1 cellular context compared by ENCODE assay signal in the genomic region with DNA sequence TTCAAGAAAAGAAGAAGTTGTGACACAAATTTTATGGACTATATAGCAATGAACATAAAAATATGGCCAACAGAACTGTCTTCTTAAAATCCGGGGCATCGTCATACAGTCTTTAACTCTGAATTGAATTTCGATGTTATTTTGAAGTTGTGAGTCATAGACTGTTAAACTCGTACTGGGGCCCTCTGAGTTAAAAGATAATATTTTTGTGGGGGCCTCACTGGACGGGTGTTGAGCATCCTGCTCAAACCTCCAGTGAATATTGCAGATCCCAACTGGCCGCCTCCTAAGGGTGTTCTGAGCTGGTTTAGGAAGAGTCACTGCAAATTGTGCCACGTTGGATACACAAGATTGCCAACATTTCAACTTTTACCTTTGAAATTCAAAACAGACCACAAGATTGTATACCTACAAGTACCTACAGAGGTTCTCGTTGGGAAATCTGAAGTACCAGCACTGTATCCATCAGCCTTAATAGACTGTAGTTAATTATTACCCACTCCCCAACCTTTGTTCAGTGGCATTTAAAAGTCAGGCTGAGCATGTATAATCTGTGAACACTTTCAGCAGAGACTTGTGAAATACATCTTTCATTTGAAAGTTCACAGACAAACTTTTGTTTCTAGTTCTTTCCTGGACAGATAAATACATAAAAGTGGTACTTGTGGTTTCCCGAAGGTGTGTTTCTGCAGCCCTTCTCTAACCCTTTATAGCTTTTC.
TF ChIP-seq lines count a peak whose summit lies in the region.

No MANE protein-coding gene starts in this region.

TF ChIP-seq in HepG2, 621 proteins besides CTCF, POLR2A, EP300 and RAD21 (continued from another document and continues in another):
- TF ChIP-seq TFE3 (CRISPR knock-in tag; IDR thresholded peaks at IDR 0.05), result 0 out of 2 replicates have a peak, but pooled peaks have one; percentile 45
- TF ChIP-seq TEAD2 (CRISPR knock-in tag; IDR thresholded peaks at IDR 0.05), result no peak
- no peak for TF ChIP-seq ZNF326 (CRISPR knock-in tag; IDR thresholded peaks at IDR 0.05; ENCODE audit: borderline replicate concordance)
- TF ChIP-seq NFIC (IDR thresholded peaks at IDR 0.05; ENCODE audit: low read length), result peak; percentile 85
- no peak for TF ChIP-seq KMT2A (CRISPR knock-in tag; IDR thresholded peaks at IDR 0.05)
- no peak for TF ChIP-seq IRF2 (CRISPR knock-in tag; IDR thresholded peaks at IDR 0.05)
- no peak for TF ChIP-seq KLF15 (CRISPR knock-in tag; IDR thresholded peaks at IDR 0.05; ENCODE audit: borderline replicate concordance)
- no peak for TF ChIP-seq ZNF781 (CRISPR knock-in tag; IDR thresholded peaks at IDR 0.05; ENCODE audit: borderline replicate concordance, not compliant biosample characterization)
- TF ChIP-seq KAT8 (CRISPR knock-in tag; IDR thresholded peaks at IDR 0.05), result peak; percentile 72
- peak; percentile 34; the same call in 1 of the 2 replicates for TF ChIP-seq POLR2AphosphoS5 (IDR thresholded peaks at IDR 0.05; ENCODE audit: low read depth, low read length)
- TF ChIP-seq HNF1A (IDR thresholded peaks at IDR 0.05; ENCODE audit: low read depth), result peak; percentile 98
- TF ChIP-seq HNF1A (CRISPR knock-in tag; IDR thresholded peaks at IDR 0.05; ENCODE audit: borderline replicate concordance), result peak; percentile 98
- TF ChIP-seq ZNF567 (CRISPR knock-in tag; IDR thresholded peaks at IDR 0.05; ENCODE audit: borderline replicate concordance), result no peak
- TF ChIP-seq, protein P1, sequence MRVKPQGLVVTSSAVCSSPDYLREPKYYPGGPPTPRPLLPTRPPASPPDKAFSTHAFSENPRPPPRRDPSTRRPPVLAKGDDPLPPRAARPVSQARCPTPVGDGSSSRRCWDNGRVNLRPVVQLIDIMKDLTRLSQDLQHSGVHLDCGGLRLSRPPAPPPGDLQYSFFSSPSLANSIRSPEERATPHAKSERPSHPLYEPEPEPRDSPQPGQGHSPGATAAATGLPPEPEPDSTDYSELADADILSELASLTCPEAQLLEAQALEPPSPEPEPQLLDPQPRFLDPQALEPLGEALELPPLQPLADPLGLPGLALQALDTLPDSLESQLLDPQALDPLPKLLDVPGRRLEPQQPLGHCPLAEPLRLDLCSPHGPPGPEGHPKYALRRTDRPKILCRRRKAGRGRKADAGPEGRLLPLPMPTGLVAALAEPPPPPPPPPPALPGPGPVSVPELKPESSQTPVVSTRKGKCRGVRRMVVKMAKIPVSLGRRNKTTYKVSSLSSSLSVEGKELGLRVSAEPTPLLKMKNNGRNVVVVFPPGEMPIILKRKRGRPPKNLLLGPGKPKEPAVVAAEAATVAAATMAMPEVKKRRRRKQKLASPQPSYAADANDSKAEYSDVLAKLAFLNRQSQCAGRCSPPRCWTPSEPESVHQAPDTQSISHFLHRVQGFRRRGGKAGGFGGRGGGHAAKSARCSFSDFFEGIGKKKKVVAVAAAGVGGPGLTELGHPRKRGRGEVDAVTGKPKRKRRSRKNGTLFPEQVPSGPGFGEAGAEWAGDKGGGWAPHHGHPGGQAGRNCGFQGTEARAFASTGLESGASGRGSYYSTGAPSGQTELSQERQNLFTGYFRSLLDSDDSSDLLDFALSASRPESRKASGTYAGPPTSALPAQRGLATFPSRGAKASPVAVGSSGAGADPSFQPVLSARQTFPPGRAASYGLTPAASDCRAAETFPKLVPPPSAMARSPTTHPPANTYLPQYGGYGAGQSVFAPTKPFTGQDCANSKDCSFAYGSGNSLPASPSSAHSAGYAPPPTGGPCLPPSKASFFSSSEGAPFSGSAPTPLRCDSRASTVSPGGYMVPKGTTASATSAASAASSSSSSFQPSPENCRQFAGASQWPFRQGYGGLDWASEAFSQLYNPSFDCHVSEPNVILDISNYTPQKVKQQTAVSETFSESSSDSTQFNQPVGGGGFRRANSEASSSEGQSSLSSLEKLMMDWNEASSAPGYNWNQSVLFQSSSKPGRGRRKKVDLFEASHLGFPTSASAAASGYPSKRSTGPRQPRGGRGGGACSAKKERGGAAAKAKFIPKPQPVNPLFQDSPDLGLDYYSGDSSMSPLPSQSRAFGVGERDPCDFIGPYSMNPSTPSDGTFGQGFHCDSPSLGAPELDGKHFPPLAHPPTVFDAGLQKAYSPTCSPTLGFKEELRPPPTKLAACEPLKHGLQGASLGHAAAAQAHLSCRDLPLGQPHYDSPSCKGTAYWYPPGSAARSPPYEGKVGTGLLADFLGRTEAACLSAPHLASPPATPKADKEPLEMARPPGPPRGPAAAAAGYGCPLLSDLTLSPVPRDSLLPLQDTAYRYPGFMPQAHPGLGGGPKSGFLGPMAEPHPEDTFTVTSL (CRISPR knock-in tag; IDR thresholded peaks at IDR 0.05; ENCODE audit: borderline replicate concordance), result peak; percentile 55
- TF ChIP-seq CEBPG (CRISPR knock-in tag; IDR thresholded peaks at IDR 0.05), result peak; percentile 81
- TF ChIP-seq, protein P2, sequence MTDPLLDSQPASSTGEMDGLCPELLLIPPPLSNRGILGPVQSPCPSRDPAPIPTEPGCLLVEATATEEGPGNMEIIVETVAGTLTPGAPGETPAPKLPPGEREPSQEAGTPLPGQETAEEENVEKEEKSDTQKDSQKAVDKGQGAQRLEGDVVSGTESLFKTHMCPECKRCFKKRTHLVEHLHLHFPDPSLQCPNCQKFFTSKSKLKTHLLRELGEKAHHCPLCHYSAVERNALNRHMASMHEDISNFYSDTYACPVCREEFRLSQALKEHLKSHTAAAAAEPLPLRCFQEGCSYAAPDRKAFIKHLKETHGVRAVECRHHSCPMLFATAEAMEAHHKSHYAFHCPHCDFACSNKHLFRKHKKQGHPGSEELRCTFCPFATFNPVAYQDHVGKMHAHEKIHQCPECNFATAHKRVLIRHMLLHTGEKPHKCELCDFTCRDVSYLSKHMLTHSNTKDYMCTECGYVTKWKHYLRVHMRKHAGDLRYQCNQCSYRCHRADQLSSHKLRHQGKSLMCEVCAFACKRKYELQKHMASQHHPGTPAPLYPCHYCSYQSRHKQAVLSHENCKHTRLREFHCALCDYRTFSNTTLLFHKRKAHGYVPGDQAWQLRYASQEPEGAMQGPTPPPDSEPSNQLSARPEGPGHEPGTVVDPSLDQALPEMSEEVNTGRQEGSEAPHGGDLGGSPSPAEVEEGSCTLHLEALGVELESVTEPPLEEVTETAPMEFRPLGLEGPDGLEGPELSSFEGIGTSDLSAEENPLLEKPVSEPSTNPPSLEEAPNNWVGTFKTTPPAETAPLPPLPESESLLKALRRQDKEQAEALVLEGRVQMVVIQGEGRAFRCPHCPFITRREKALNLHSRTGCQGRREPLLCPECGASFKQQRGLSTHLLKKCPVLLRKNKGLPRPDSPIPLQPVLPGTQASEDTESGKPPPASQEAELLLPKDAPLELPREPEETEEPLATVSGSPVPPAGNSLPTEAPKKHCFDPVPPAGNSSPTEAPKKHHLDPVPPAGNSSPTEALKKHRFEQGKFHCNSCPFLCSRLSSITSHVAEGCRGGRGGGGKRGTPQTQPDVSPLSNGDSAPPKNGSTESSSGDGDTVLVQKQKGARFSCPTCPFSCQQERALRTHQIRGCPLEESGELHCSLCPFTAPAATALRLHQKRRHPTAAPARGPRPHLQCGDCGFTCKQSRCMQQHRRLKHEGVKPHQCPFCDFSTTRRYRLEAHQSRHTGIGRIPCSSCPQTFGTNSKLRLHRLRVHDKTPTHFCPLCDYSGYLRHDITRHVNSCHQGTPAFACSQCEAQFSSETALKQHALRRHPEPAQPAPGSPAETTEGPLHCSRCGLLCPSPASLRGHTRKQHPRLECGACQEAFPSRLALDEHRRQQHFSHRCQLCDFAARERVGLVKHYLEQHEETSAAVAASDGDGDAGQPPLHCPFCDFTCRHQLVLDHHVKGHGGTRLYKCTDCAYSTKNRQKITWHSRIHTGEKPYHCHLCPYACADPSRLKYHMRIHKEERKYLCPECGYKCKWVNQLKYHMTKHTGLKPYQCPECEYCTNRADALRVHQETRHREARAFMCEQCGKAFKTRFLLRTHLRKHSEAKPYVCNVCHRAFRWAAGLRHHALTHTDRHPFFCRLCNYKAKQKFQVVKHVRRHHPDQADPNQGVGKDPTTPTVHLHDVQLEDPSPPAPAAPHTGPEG (CRISPR knock-in tag; IDR thresholded peaks at IDR 0.05), result no peak
- no peak for TF ChIP-seq IRX3 (CRISPR knock-in tag; IDR thresholded peaks at IDR 0.05; ENCODE audit: borderline replicate concordance, low read depth)
- TF ChIP-seq ZHX1 (CRISPR knock-in tag; IDR thresholded peaks at IDR 0.05; ENCODE audit: low read depth), result peak; percentile 43; the same call in 1 of the 2 replicates
- no peak; the same call in 1 of the 2 replicates for TF ChIP-seq IKZF5 (CRISPR knock-in tag; IDR thresholded peaks at IDR 0.05)
- no peak for TF ChIP-seq ZNF563 (CRISPR knock-in tag; IDR thresholded peaks at IDR 0.05)
- TF ChIP-seq, protein P3, sequence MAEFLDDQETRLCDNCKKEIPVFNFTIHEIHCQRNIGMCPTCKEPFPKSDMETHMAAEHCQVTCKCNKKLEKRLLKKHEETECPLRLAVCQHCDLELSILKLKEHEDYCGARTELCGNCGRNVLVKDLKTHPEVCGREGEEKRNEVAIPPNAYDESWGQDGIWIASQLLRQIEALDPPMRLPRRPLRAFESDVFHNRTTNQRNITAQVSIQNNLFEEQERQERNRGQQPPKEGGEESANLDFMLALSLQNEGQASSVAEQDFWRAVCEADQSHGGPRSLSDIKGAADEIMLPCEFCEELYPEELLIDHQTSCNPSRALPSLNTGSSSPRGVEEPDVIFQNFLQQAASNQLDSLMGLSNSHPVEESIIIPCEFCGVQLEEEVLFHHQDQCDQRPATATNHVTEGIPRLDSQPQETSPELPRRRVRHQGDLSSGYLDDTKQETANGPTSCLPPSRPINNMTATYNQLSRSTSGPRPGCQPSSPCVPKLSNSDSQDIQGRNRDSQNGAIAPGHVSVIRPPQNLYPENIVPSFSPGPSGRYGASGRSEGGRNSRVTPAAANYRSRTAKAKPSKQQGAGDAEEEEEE (CRISPR knock-in tag; IDR thresholded peaks at IDR 0.05; ENCODE audit: borderline replicate concordance), result no peak
- peak; percentile 77 for TF ChIP-seq DRAP1 (CRISPR knock-in tag; IDR thresholded peaks at IDR 0.05)
- no peak for TF ChIP-seq GTF2F1 (IDR thresholded peaks at IDR 0.05; ENCODE audit: low read length)
- TF ChIP-seq AGO2 (optimal IDR thresholded peaks at IDR 0.05; ENCODE audit: low read depth, low read length), result no peak
- TF ChIP-seq HOXA5 (CRISPR knock-in tag; IDR thresholded peaks at IDR 0.05), result 0 out of 2 replicates have a peak, but pooled peaks have one; percentile 68
